Comparison of ENCODE assay signal across 12 cellular contexts in genomic region chr1:87450615-87451209, GRCh38.
DNase-seq lines count a peak whose midpoint lies in the region; ATAC-seq and TF ChIP-seq lines count a peak whose summit lies in the region.
"Had no signal": no experiment of that assay in that cellular context is flagged by ENCODE, and none has a peak within 500 bp of the region (broad histone marks: within the 10 kb centered on the region; RNA-seq: fewer than 3 reads in every experiment).

No MANE protein-coding gene starts in this region.

- H3K4me1 ChIP-seq in BLaER1 treated with 17β-estradiol and CSF1 and Interleukin-3, amounts not matched to agents 10 nM and 100 nM: peaks cover 0 to 41% (median 27%) of the 10 kb centered on the region in 10 experiments; a peak in 13 of 20 replicates
- H3K4me1 ChIP-seq in endodermal cell (ENCODE audit: control insufficient read depth, insufficient read depth, low read length) (no peaks in the 10 kb centered on the region), lower lobe of right lung (peaks cover 8% of the 10 kb centered on the region)

- H3K4me3 Mint-ChIP-seq in endodermal cell: no peak overlapping the region
- H3K4me3 Mint-ChIP-seq: type B pancreatic cell had no signal

- H3K9me3 ChIP-seq in BLaER1 treated with 17β-estradiol and CSF1 and Interleukin-3, amounts not matched to agents 10 nM and 100 nM (replicated peaks in 1 of 11): peaks cover 5 to 21% (median 15%) of the 10 kb centered on the region in 11 experiments; a peak in 17 of 22 replicates
- H3K9me3 ChIP-seq in endodermal cell (ENCODE audit: control insufficient read depth, low read length) (peaks cover 13% of the 10 kb centered on the region), lower lobe of right lung (no peaks in the 10 kb centered on the region)

- 94 to 98% methylated on average over 4 to 8 of the region's 8 CpGs for WGBS in endodermal cell (ENCODE audit: insufficient coverage in 1 of 2, insufficient read length in 1 of 2), 2 experiments

- in situ Hi-C loops in GM13977 (cut with MboI; ENCODE audit: low pct_unique_long_range_greater_than_20kb, low sequenced_read_pairs, unreplicated experiment): no loop called here

- H3K36me3 Mint-ChIP-seq in endodermal cell (ENCODE audit: low read depth): peaks cover 4% of the 10 kb centered on the region
- H3K36me3 Mint-ChIP-seq: type B pancreatic cell had no signal

- peak overlapping the region in 6 of 11 experiments; percentile 5 to 68 (median 56); a peak in 9 of 22 replicates for H3K4me2 ChIP-seq in BLaER1 treated with 17β-estradiol and CSF1 and Interleukin-3, amounts not matched to agents 10 nM and 100 nM

- peaks cover 13% of the 10 kb centered on the region for H3K4me1 Mint-ChIP-seq in endodermal cell

- TF ChIP-seq CTCF in GM13977 (IDR thresholded peaks at IDR 0.05; ENCODE audit: extremely low read depth, insufficient read depth, missing control alignments) (peak; percentile 46), endodermal cell (conservative IDR thresholded peaks at IDR 0.05) (peak; percentile 63), lower lobe of right lung (IDR thresholded peaks at IDR 0.05) (no peak)

- H3K27me3 Mint-ChIP-seq in endodermal cell (ENCODE audit: insufficient read depth): no peaks in the 10 kb centered on the region
- H3K27me3 Mint-ChIP-seq: type B pancreatic cell had no signal

- no peaks in the 10 kb centered on the region for H3K36me3 ChIP-seq in BLaER1 treated with 17β-estradiol and CSF1 and Interleukin-3, amounts not matched to agents 10 nM and 100 nM
- H3K36me3 ChIP-seq in endodermal cell (ENCODE audit: control insufficient read depth, insufficient read depth, low read length) (no peaks in the 10 kb centered on the region), lower lobe of right lung (no peaks in the 10 kb centered on the region)

- ATAC-seq in GM21825 (IDR thresholded peaks at IDR 0.05; ENCODE audit: unreplicated experiment): no peak
- ATAC-seq in GM21619 (IDR thresholded peaks at IDR 0.05; ENCODE audit: unreplicated experiment): no peak
- ATAC-seq in lower lobe of right lung: no peak

- no peak overlapping the region for H3K9ac ChIP-seq in BLaER1 treated with 17β-estradiol and CSF1 and Interleukin-3, amounts not matched to agents 10 nM and 100 nM
- H3K9ac ChIP-seq in endodermal cell (ENCODE audit: extremely low read depth, low read length, poor library complexity, severe bottlenecking): no peak overlapping the region

- peaks cover 12% of the 10 kb centered on the region for H3K9me3 Mint-ChIP-seq in endodermal cell

- H3K4me3 ChIP-seq in BLaER1 treated with 17β-estradiol and CSF1 and Interleukin-3, amounts not matched to agents 10 nM and 100 nM: no peak overlapping the region
- H3K4me3 ChIP-seq in endodermal cell (ENCODE audit: low read length): no peak overlapping the region
- no peak overlapping the region for H3K4me3 ChIP-seq in lower lobe of right lung

- no peaks in the 10 kb centered on the region for H4K20me1 ChIP-seq in BLaER1 treated with 17β-estradiol and CSF1 and Interleukin-3, amounts not matched to agents 10 nM and 100 nM

- H3K27ac Mint-ChIP-seq in endodermal cell: no peak overlapping the region
- H3K27ac Mint-ChIP-seq: type B pancreatic cell had no signal

- no peak overlapping the region for H3K27ac ChIP-seq in BLaER1 treated with 17β-estradiol and CSF1 and Interleukin-3, amounts not matched to agents 10 nM and 100 nM
- H3K27ac ChIP-seq in endodermal cell (ENCODE audit: low read depth, low read length) (no peak overlapping the region), lower lobe of right lung (no peak overlapping the region)
- H3K27ac ChIP-seq: epithelial cell of prostate had no signal

- DNase-seq in GM13977 (ENCODE audit: low spot score) (no peak), RPMI8226 (peak; percentile 25), endodermal cell (peak; percentile 61), lower lobe of right lung (no peak)
- no peak for DNase-seq in effector CD4-positive, alpha-beta T cell
- DNase-seq: COR-L47, mesenchymal stem cell had no signal

- no peaks in the 10 kb centered on the region for H3K27me3 ChIP-seq in BLaER1 treated with 17β-estradiol and CSF1 and Interleukin-3, amounts not matched to agents 10 nM and 100 nM
- H3K27me3 ChIP-seq in endodermal cell (ENCODE audit: control insufficient read depth, insufficient read depth, low read length, poor library complexity, severe bottlenecking) (no peaks in the 10 kb centered on the region), lower lobe of right lung (ENCODE audit: low read depth) (no peaks in the 10 kb centered on the region)

- intact Hi-C loops in lower lobe of right lung (cut with DNase I): no loop called here

Comparison
In these comparisons a context has a peak if more than half of its experiments do, and no peak if none do; other contexts are left out.
1. DNase-seq: peak in RPMI8226 (single experiment) and endodermal cell (single experiment); none in GM13977 (single experiment), effector CD4-positive, alpha-beta T cell (single experiment) and lower lobe of right lung (single experiment).